Comparison of ENCODE assay signal across 28 cellular contexts in the genomic region with DNA sequence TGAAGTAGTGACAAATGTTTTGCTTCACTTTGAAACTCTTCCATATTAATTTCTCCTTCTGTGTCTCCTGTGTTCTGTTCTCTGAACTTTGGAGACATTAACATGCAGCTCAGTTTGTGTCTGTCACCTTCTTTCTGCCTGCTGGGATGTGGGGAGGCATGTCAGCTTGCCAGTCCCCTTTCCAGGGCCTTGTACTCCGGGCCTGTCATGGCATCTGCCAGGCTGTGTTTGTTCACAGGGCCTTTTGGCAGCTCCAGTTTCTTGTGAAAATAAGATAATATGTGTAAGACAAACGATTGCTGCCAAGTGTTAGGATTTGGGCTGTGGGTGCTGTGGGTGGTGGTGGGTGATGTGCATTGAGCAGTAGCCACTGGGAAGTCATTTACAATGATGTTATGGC.
"Had no signal": no experiment of that assay in that cellular context is flagged by ENCODE, and none has a peak within 500 bp of the region (broad histone marks: within the 10 kb centered on the region; RNA-seq: fewer than 3 reads in every experiment).

No MANE protein-coding gene starts in this region.

- H3K27ac Mint-ChIP-seq: activated CD4-positive, alpha-beta T cell treated with anti-CD3 and anti-CD28 coated beads, Interleukin-2, amount 10 ng/mL, durations not matched to agents 7 days and 5 days; activated CD8-positive, alpha-beta T cell treated with anti-CD3 and anti-CD28 coated beads for 36 hours; activated naive CD4-positive, alpha-beta T cell treated with anti-CD3 and anti-CD28 coated beads, Interleukin-2, amount 50 U/mL, for 24 hours; activated naive CD8-positive, alpha-beta T cell treated with anti-CD3 and anti-CD28 coated beads for 36 hours; activated naive CD8-positive, alpha-beta T cell treated with anti-CD3 and anti-CD28 coated beads, Interleukin-2, amount 50 U/mL, for 24 hours; activated T-helper 17 cell treated with anti-CD3 and anti-CD28 coated beads, Interleukin-2, amount 50 U/mL, for 72 hours; dendritic cell treated with granulocyte-macrophage colony-stimulating factor and Interleukin-4, amounts not matched to agents 40 ng/mL and 50 ng/mL, for 4 days; endodermal cell; WTC11 had no signal

- H3K4me1 Mint-ChIP-seq: activated CD4-positive, alpha-beta T cell treated with anti-CD3 and anti-CD28 coated beads, Interleukin-2, amount 10 ng/mL, durations not matched to agents 7 days and 5 days; activated naive CD4-positive, alpha-beta T cell treated with anti-CD3 and anti-CD28 coated beads, Interleukin-2, amount 50 U/mL, for 24 hours; activated naive CD8-positive, alpha-beta T cell treated with anti-CD3 and anti-CD28 coated beads for 36 hours; activated naive CD8-positive, alpha-beta T cell treated with anti-CD3 and anti-CD28 coated beads, Interleukin-2, amount 50 U/mL, for 24 hours; activated T-helper 17 cell treated with anti-CD3 and anti-CD28 coated beads, Interleukin-2, amount 50 U/mL, for 72 hours; central memory CD8-positive, alpha-beta T cell; WTC11 had no signal

- H3K9me3 ChIP-seq: adrenal gland, ascending aorta had no signal

- H3K27ac ChIP-seq: adrenal gland, ascending aorta, coronary artery, dorsolateral prefrontal cortex had no signal

- DNase-seq: activated CD4-positive, alpha-beta T cell treated with anti-CD3 and anti-CD28 coated beads for 1 hour; activated CD4-positive, alpha-beta T cell treated with anti-CD3 and anti-CD28 coated beads for 4 hours; activated CD4-positive, alpha-beta T cell treated with anti-CD3 and anti-CD28 coated beads, Interleukin-2, amount 10 ng/mL, durations not matched to agents 7 days and 5 days; activated CD4-positive, alpha-beta T cell treated with anti-CD3 and anti-CD28 coated beads, Interleukin-2, amount 50 U/mL, for 48 hours; activated CD8-positive, alpha-beta memory T cell treated with anti-CD3 and anti-CD28 coated beads for 24 hours; activated CD8-positive, alpha-beta T cell treated with anti-CD3 and anti-CD28 coated beads for 36 hours; activated effector memory CD4-positive, alpha-beta T cell treated with Interleukin-2 at 50 U/mL for 16 hours; activated gamma-delta T cell treated with Interleukin-2 at 50 U/mL for 16 hours; activated naive CD4-positive, alpha-beta T cell treated with Interleukin-2 at 50 U/mL for 16 hours; activated naive CD8-positive, alpha-beta T cell treated with anti-CD3 and anti-CD28 coated beads for 36 hours; activated naive CD8-positive, alpha-beta T cell treated with anti-CD3 and anti-CD28 coated beads, Interleukin-2, amount 50 U/mL, for 24 hours; activated T-cell treated with anti-CD3 and anti-CD28 coated beads, Interleukin-2, amount 50 U/mL, for 4 hours; adrenal gland; dorsolateral prefrontal cortex; effector memory CD4-positive, alpha-beta T cell; endodermal cell; foreskin fibroblast; head of caudate nucleus; T-helper 2 cell had no signal

- ATAC-seq: activated CD8-positive, alpha-beta T cell treated with anti-CD3 and anti-CD28 coated beads for 36 hours; activated naive CD8-positive, alpha-beta T cell treated with anti-CD3 and anti-CD28 coated beads, Interleukin-2, amount 50 U/mL, for 24 hours; activated T-cell treated with anti-CD3 and anti-CD28 coated beads, Interleukin-2, amount 50 U/mL, for 4 hours; activated T-helper 17 cell treated with anti-CD3 and anti-CD28 coated beads, Interleukin-2, amount 50 U/mL, for 72 hours; esophagus mucosa; WTC11 had no signal

- H3K27me3 ChIP-seq: ascending aorta, dorsolateral prefrontal cortex had no signal

- H3K36me3 ChIP-seq: adrenal gland, ascending aorta had no signal

- H3K4me3 ChIP-seq: adrenal gland, ascending aorta, coronary artery, dorsolateral prefrontal cortex had no signal

- H3K36me3 Mint-ChIP-seq: activated naive CD4-positive, alpha-beta T cell treated with anti-CD3 and anti-CD28 coated beads, Interleukin-2, amount 50 U/mL, for 24 hours; activated naive CD8-positive, alpha-beta T cell treated with anti-CD3 and anti-CD28 coated beads for 36 hours; brain; WTC11 had no signal

- H3K4me3 Mint-ChIP-seq: activated CD4-positive, alpha-beta T cell treated with anti-CD3 and anti-CD28 coated beads, Interleukin-2, amount 10 ng/mL, durations not matched to agents 7 days and 5 days; activated CD8-positive, alpha-beta T cell treated with anti-CD3 and anti-CD28 coated beads for 36 hours; activated naive CD4-positive, alpha-beta T cell treated with anti-CD3 and anti-CD28 coated beads, Interleukin-2, amount 50 U/mL, for 24 hours; activated naive CD8-positive, alpha-beta T cell treated with anti-CD3 and anti-CD28 coated beads for 36 hours; activated naive CD8-positive, alpha-beta T cell treated with anti-CD3 and anti-CD28 coated beads, Interleukin-2, amount 50 U/mL, for 24 hours; activated T-cell treated with anti-CD3 and anti-CD28 coated beads, Interleukin-2, amount 50 U/mL, for 4 hours; activated T-helper 17 cell treated with anti-CD3 and anti-CD28 coated beads, Interleukin-2, amount 50 U/mL, for 72 hours; central memory CD8-positive, alpha-beta T cell; dendritic cell treated with granulocyte-macrophage colony-stimulating factor and Interleukin-4, amounts not matched to agents 40 ng/mL and 50 ng/mL, for 4 days; endodermal cell; WTC11 had no signal

- H3K9me3 Mint-ChIP-seq: activated CD4-positive, alpha-beta T cell treated with anti-CD3 and anti-CD28 coated beads, Interleukin-2, amount 10 ng/mL, durations not matched to agents 7 days and 5 days; activated CD8-positive, alpha-beta T cell treated with anti-CD3 and anti-CD28 coated beads for 36 hours; activated naive CD4-positive, alpha-beta T cell treated with anti-CD3 and anti-CD28 coated beads, Interleukin-2, amount 50 U/mL, for 24 hours; activated naive CD8-positive, alpha-beta T cell treated with anti-CD3 and anti-CD28 coated beads for 36 hours; activated naive CD8-positive, alpha-beta T cell treated with anti-CD3 and anti-CD28 coated beads, Interleukin-2, amount 50 U/mL, for 24 hours; activated T-cell treated with anti-CD3 and anti-CD28 coated beads, Interleukin-2, amount 50 U/mL, for 4 hours; activated T-helper 17 cell treated with anti-CD3 and anti-CD28 coated beads, Interleukin-2, amount 50 U/mL, for 72 hours; brain; central memory CD8-positive, alpha-beta T cell; dendritic cell treated with granulocyte-macrophage colony-stimulating factor and Interleukin-4, amounts not matched to agents 40 ng/mL and 50 ng/mL, for 4 days; WTC11 had no signal

- H3K27me3 Mint-ChIP-seq: dendritic cell treated with granulocyte-macrophage colony-stimulating factor and Interleukin-4, amounts not matched to agents 40 ng/mL and 50 ng/mL, for 4 days had no signal

- H3K4me1 ChIP-seq: adrenal gland, ascending aorta had no signal
